In the genomic region with DNA sequence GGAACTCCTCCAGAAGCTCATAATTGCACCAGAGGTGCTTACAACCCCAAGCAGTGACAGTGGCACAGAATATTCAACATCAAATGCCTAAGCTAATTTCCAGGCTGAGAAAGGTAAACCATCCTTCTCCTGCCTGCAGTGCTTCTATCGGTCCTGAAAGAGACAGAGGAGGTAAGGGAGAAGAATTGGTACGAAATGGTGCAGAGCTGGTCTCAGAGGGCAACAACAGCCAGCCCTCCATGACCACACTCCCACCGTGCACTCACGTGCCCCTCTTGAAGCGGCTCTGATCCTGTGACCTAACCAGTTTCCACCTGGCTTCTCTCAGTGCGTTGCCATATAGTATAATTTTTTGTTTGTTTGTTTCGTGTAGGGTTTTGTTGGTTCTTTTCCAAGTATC, we compare ENCODE assay signal across 10 cellular contexts. TPM values are rescaled to one million over a fixed set of nuclear protein-coding genes. Genes with fewer than 3 reads are reported as not detected.
A peak's percentile ranks its signal among the peaks of the same experiment; 100 is the strongest.
DNase-seq lines count a peak whose midpoint lies in the region; ATAC-seq and TF ChIP-seq lines count a peak whose summit lies in the region.
"Had no signal": no experiment of that assay in that cellular context is flagged by ENCODE, and none has a peak within 500 bp of the region (broad histone marks: within the 10 kb centered on the region; RNA-seq: fewer than 3 reads in every experiment).

No MANE protein-coding gene starts in this region.

- DNase-seq in CD8-positive, alpha-beta T cell: no peak
- DNase-seq in left kidney (ENCODE audit: low read depth, low spot score) (peak; percentile 61), GM13976 (ENCODE audit: low spot score) (no peak), NOMO-1 (lab: John Stamatoyannopoulos, UW; ENCODE audit: unreplicated experiment in 2 of 2) (no peak), middle frontal gyrus (ENCODE audit: extremely low spot score, low spot score) (no peak)
- DNase-seq: EL; NK-92 treated with Interleukin-12 subunit alpha and Interleukin-12 subunit beta, amount 100 ng/mL, for 24 hours had no signal

- H3F3A ChIP-seq in OCI-LY1 (ENCODE audit: insufficient read depth, low read length): no peaks in the 10 kb centered on the region

- H3K27me3 Mint-ChIP-seq in CD8-positive, alpha-beta T cell (ENCODE audit: low read depth): no peaks in the 10 kb centered on the region

- peak overlapping the region; percentile 92; the same call in 1 of the 2 replicates for H3K9ac ChIP-seq in OCI-LY1 (ENCODE audit: low read length)

- CTCF ChIA-PET in CD8-positive, alpha-beta T cell (lab: Charles Lee): interaction anchor here (1.1 to 2.1 kb wide), 3 partner anchors 152 to 608 kb away, joined by 4 to 7 read pairs (median 5); no protein-coding TSS in a partner anchor

- H3K36me3 ChIP-seq in CD8-positive, alpha-beta T cell (ENCODE audit: insufficient read depth, low read length): no peaks in the 10 kb centered on the region
- H3K36me3 ChIP-seq in OCI-LY1 (ENCODE audit: insufficient read depth, low read length): peaks cover 23% of the 10 kb centered on the region

- H4K20me1 ChIP-seq in OCI-LY1 (ENCODE audit: insufficient read depth, low read length): no peaks in the 10 kb centered on the region

- no peaks in the 10 kb centered on the region for H3K27me3 ChIP-seq in CD8-positive, alpha-beta T cell (ENCODE audit: insufficient read depth, low read length)
- H3K27me3 ChIP-seq in OCI-LY1 (ENCODE audit: insufficient read depth, low read length): no peaks in the 10 kb centered on the region

- H3K4me1 Mint-ChIP-seq in CD8-positive, alpha-beta T cell (ENCODE audit: low read depth): peaks cover 33% of the 10 kb centered on the region

- H3K4me2 ChIP-seq in OCI-LY1 (ENCODE audit: low read length): peak overlapping the region; percentile 93

- H3K9me2 ChIP-seq in OCI-LY1 (ENCODE audit: low read depth, low read length): no peaks in the 10 kb centered on the region

- H3K9me3 ChIP-seq in CD8-positive, alpha-beta T cell (ENCODE audit: low read length): no peaks in the 10 kb centered on the region
- H3K9me3 ChIP-seq in OCI-LY1 (ENCODE audit: low read length): no peaks in the 10 kb centered on the region

- H3K36me3 Mint-ChIP-seq in CD8-positive, alpha-beta T cell: peaks cover 18% of the 10 kb centered on the region

- intact Hi-C loops in CD8-positive, alpha-beta T cell (cut with DNase I, micrococcal nuclease): loop anchor here in 1 of 2 experiments (10.0 kb wide), 1 partner anchor 1425 kb away; a partner anchor contains a TSS

- POLR2A ChIA-PET in CD8-positive, alpha-beta T cell (lab: Charles Lee): interaction anchor here (1.1 to 1.4 kb wide), 4 partner anchors 16 to 221 kb away, joined by 3 to 4 read pairs (median 3); a partner anchor contains a TSS

- H2AFZ ChIP-seq in OCI-LY1 (ENCODE audit: low read length): no peak overlapping the region

- in situ Hi-C loops in GM13976 (cut with MboI; ENCODE audit: low sequenced_read_pairs, unreplicated experiment): no loop called here

- no peak overlapping the region for H3K4me3 ChIP-seq in CD8-positive, alpha-beta T cell (ENCODE audit: low read depth, low read length)
- no peak overlapping the region for H3K4me3 ChIP-seq in OCI-LY1 (ENCODE audit: low read depth, low read length, poor library complexity, severe bottlenecking)

- peaks cover 23% of the 10 kb centered on the region for H3K4me1 ChIP-seq in CD8-positive, alpha-beta T cell (ENCODE audit: insufficient read depth, low read length)
- peaks cover 31% of the 10 kb centered on the region for H3K4me1 ChIP-seq in OCI-LY1 (ENCODE audit: insufficient read depth, low read length, severe bottlenecking)

- no peaks in the 10 kb centered on the region for H3K9me3 Mint-ChIP-seq in CD8-positive, alpha-beta T cell

- peak overlapping the region; percentile 94 for H3K27ac Mint-ChIP-seq in CD8-positive, alpha-beta T cell

- ATAC-seq in CD8-positive, alpha-beta T cell: no peak
- ATAC-seq in GM18909 (IDR thresholded peaks at IDR 0.05; ENCODE audit: poor library complexity, unreplicated experiment): no peak

- H3K27ac ChIP-seq in 22Rv1 (peak overlapping the region; percentile 88), OCI-LY1 (ENCODE audit: low read depth, low read length, poor library complexity, severe bottlenecking) (no peak overlapping the region)
- no peak overlapping the region for H3K27ac ChIP-seq in CD8-positive, alpha-beta T cell (ENCODE audit: low read depth, low read length)

- no peak for TF ChIP-seq CTCF in 22Rv1 (IDR thresholded peaks at IDR 0.05)
- TF ChIP-seq CTCF in CD8-positive, alpha-beta T cell (IDR thresholded peaks at IDR 0.05): no peak
- TF ChIP-seq CTCF in OCI-LY1 (IDR thresholded peaks at IDR 0.05; ENCODE audit: low read length): no peak
- TF ChIP-seq CTCF in GM13976 (IDR thresholded peaks at IDR 0.05; ENCODE audit: borderline replicate concordance, control extremely low read depth, extremely low read depth, insufficient read depth, missing control alignments): no peak

- peak overlapping the region; percentile 91 for H3K4me3 Mint-ChIP-seq in CD8-positive, alpha-beta T cell

- H3K79me2 ChIP-seq in OCI-LY1 (ENCODE audit: insufficient read depth, low read length): peaks cover 30% of the 10 kb centered on the region

RNA-seq across cellular contexts. Expression of a gene that starts 1.5 kb away (rescaled TPM):
- 100 to 1,000 TPM; 100 to 105 TPM for total RNA-seq in CD8-positive, alpha-beta T cell
